26 cellular contexts compared by ENCODE assay signal in genomic region chr18:59795882-59796281, GRCh38.
DNase-seq lines count a peak whose midpoint lies in the region; ATAC-seq and TF ChIP-seq lines count a peak whose summit lies in the region.
"Had no signal": no experiment of that assay in that cellular context is flagged by ENCODE, and none has a peak within 500 bp of the region (broad histone marks: within the 10 kb centered on the region; RNA-seq: fewer than 3 reads in every experiment).

No MANE protein-coding gene starts in this region.

- no peak overlapping the region for H3K56ac ChIP-seq in IMR-90 (ENCODE audit: extremely low read depth, insufficient read depth, low read length)

- TF ChIP-seq POLR2A in IMR-90 (IDR thresholded peaks at IDR 0.05; ENCODE audit: low read depth, low read length) (no peak), testis (IDR thresholded peaks at IDR 0.05) (no peak)

- CTCF ChIA-PET in IMR-90 (lab: Yijun Ruan, JAX), result no interaction called here

- POLR2A ChIA-PET in IMR-90 (lab: Charles Lee; ENCODE audit: unreplicated experiment), result no interaction called here

- no peaks in the 10 kb centered on the region; the same call in 1 of the 2 replicates for H3K9me1 ChIP-seq in IMR-90 (ENCODE audit: insufficient read depth, low read length)

- in situ Hi-C loops in IMR-90 (cut with MboI; ENCODE audit: low sequenced_read_pairs), result no loop called here

- H3K23ac ChIP-seq in IMR-90 (ENCODE audit: low read depth, low read length) (no peak overlapping the region), mesenchymal stem cell (ENCODE audit: low read length in 2 of 2) (no peak overlapping the region)

- no peak overlapping the region for H2BK5ac ChIP-seq in IMR-90 (ENCODE audit: low read depth, low read length, poor library complexity, severe bottlenecking)
- no peak overlapping the region for H2BK5ac ChIP-seq in mesenchymal stem cell (ENCODE audit: low read depth, low read length, poor library complexity, severe bottlenecking)

- peak overlapping the region; percentile 37 for H2AFZ ChIP-seq in IMR-90 (replicated peaks; ENCODE audit: low read length, poor library complexity)
- no peak overlapping the region for H2AFZ ChIP-seq in mesenchymal stem cell (ENCODE audit: low read depth, low read length)

- H3K36me3 ChIP-seq in IMR-90 (ENCODE audit: control insufficient read depth, insufficient read depth, low read length) (no peaks in the 10 kb centered on the region), mesenchymal stem cell (ENCODE audit: control insufficient read depth in 1 of 2, insufficient read depth in 2 of 2, low read depth in 1 of 2, low read length in 2 of 2) (no peaks in the 10 kb centered on the region), testis (ENCODE audit: low read depth, missing control alignments) (no peaks in the 10 kb centered on the region)
- H3K36me3 ChIP-seq: BLaER1 treated with 17β-estradiol and CSF1 and Interleukin-3, amounts not matched to agents 10 nM and 100 nM had no signal

- H3K4me3 Mint-ChIP-seq in activated CD4-positive, alpha-beta T cell treated with anti-CD3 and anti-CD28 coated beads, Interleukin-2, amount 10 ng/mL, durations not matched to agents 24 days and 14 days, result no peak overlapping the region
- H3K4me3 Mint-ChIP-seq: B cell; CD4-positive, alpha-beta T cell; CD8-positive, alpha-beta T cell had no signal

- H4K91ac ChIP-seq in IMR-90 (ENCODE audit: insufficient read depth, low read depth, low read length) (no peak overlapping the region), mesenchymal stem cell (ENCODE audit: low read length) (no peak overlapping the region)

- intact Hi-C loops in activated CD4-positive, alpha-beta T cell treated with anti-CD3 and anti-CD28 coated beads, Interleukin-2, amount 10 ng/mL, durations not matched to agents 24 days and 14 days (cut with micrococcal nuclease), result no loop called here
- intact Hi-C loops in IMR-90 (cut with micrococcal nuclease) (no loop called here), testis (cut with DNase I; ENCODE audit: low total_unique reads) (no loop called here), posterior vena cava (cut with DNase I) (no loop called here)

- WGBS in IMR-90 (ENCODE audit: extremely low coverage in 2 of 2, insufficient read length in 1 of 2), 2 experiments, result no CpG with 5 or more reads among the region's 5 CpGs
- WGBS in mesenchymal stem cell, result 96% methylated on average over 4 of the region's 5 CpGs
- 64 to 65% methylated on average over 5 of the region's 5 CpGs for WGBS in testis, 2 donors

- no peak overlapping the region for H3K27ac ChIP-seq in IMR-90 (ENCODE audit: insufficient read depth, low read length)
- no peak overlapping the region for H3K27ac ChIP-seq in mesenchymal stem cell (ENCODE audit: low read length, poor library complexity, severe bottlenecking)
- no peak overlapping the region for H3K27ac ChIP-seq in testis
- H3K27ac ChIP-seq: 22Rv1; A549; BLaER1 treated with 17β-estradiol and CSF1 and Interleukin-3, amounts not matched to agents 10 nM and 100 nM; C4-2B had no signal

- H2BK15ac ChIP-seq in IMR-90 (ENCODE audit: low read depth, low read length), result no peak overlapping the region
- no peak overlapping the region for H2BK15ac ChIP-seq in mesenchymal stem cell (ENCODE audit: low read depth, poor library complexity, severe bottlenecking)

- no peaks in the 10 kb centered on the region for H3K9me3 Mint-ChIP-seq in activated CD4-positive, alpha-beta T cell treated with anti-CD3 and anti-CD28 coated beads, Interleukin-2, amount 10 ng/mL, durations not matched to agents 24 days and 14 days
- H3K9me3 Mint-ChIP-seq: CD4-positive, alpha-beta T cell; CD8-positive, alpha-beta T cell had no signal

- H3K4ac ChIP-seq in IMR-90 (ENCODE audit: low read depth, low read length) (no peak overlapping the region), mesenchymal stem cell (ENCODE audit: low read depth in 1 of 2, low read length in 2 of 2) (no peak overlapping the region)

- H3K4me1 ChIP-seq in IMR-90 (ENCODE audit: control insufficient read depth, insufficient read depth, low read length) (0 out of 2 replicates have a peak, but pooled peaks cover 1% of the 10 kb centered on the region), mesenchymal stem cell (ENCODE audit: control insufficient read depth, insufficient read depth, low read depth, low read length) (no peaks in the 10 kb centered on the region), testis (peaks cover 3% of the 10 kb centered on the region)
- H3K4me1 ChIP-seq: A549; BLaER1 treated with 17β-estradiol and CSF1 and Interleukin-3, amounts not matched to agents 10 nM and 100 nM; Caco-2 had no signal

- peak overlapping the region; percentile 29 for H3K27ac Mint-ChIP-seq in activated CD4-positive, alpha-beta T cell treated with anti-CD3 and anti-CD28 coated beads, Interleukin-2, amount 10 ng/mL, durations not matched to agents 24 days and 14 days
- H3K27ac Mint-ChIP-seq: B cell; CD4-positive, alpha-beta T cell; CD8-positive, alpha-beta T cell had no signal

- DNase-seq in activated CD4-positive, alpha-beta T cell treated with anti-CD3 and anti-CD28 coated beads, Interleukin-2, amount 10 ng/mL, durations not matched to agents 24 days and 14 days, result no peak
- DNase-seq in activated CD4-positive, alpha-beta T cell treated with anti-CD3 and anti-CD28 coated beads, Interleukin-2, amount 50 U/mL, for 1 hour, result no peak
- DNase-seq in IMR-90, result no peak
- DNase-seq in mesenchymal stem cell, result no peak
- peak; percentile 48 for DNase-seq in testis
- DNase-seq in UCSD-AML1 (lab: John Stamatoyannopoulos, UW; ENCODE audit: unreplicated experiment), result no peak
- DNase-seq in posterior vena cava (ENCODE audit: low spot score), result no peak
- DNase-seq: AML-193; Caco-2; Calu3; CD4-positive, alpha-beta T cell; CD8-positive, alpha-beta T cell; DMS 273 treated with DMSO at 0.1 percent for 48 hours; DMS153; DMS53; DMS79; DND-41; EL; GDM1 had no signal

- H4K5ac ChIP-seq in IMR-90 (ENCODE audit: low read depth, low read length), result no peak overlapping the region

- TF ChIP-seq CTCF in IMR-90 (conservative IDR thresholded peaks at IDR 0.05; ENCODE audit: low read depth, low read length), result no peak
- TF ChIP-seq CTCF in testis (IDR thresholded peaks at IDR 0.05), result no peak

- H3K4me3 ChIP-seq in IMR-90 (ENCODE audit: insufficient read depth, low read depth, low read length), result no peak overlapping the region
- no peak overlapping the region for H3K4me3 ChIP-seq in mesenchymal stem cell (ENCODE audit: insufficient read depth in 1 of 2, low read depth in 1 of 2, low read length in 2 of 2)
- H3K4me3 ChIP-seq in testis, result no peak overlapping the region
- H3K4me3 ChIP-seq: A549; BLaER1 treated with 17β-estradiol and CSF1 and Interleukin-3, amounts not matched to agents 10 nM and 100 nM; GM12878 had no signal

- peaks cover 5% of the 10 kb centered on the region for H3K27me3 Mint-ChIP-seq in activated CD4-positive, alpha-beta T cell treated with anti-CD3 and anti-CD28 coated beads, Interleukin-2, amount 10 ng/mL, durations not matched to agents 24 days and 14 days
- H3K27me3 Mint-ChIP-seq: B cell had no signal

- no peaks in the 10 kb centered on the region for H3K36me3 Mint-ChIP-seq in activated CD4-positive, alpha-beta T cell treated with anti-CD3 and anti-CD28 coated beads, Interleukin-2, amount 10 ng/mL, durations not matched to agents 24 days and 14 days (ENCODE audit: low read depth)
- H3K36me3 Mint-ChIP-seq: CD8-positive, alpha-beta T cell had no signal

- no peak overlapping the region for H2BK20ac ChIP-seq in IMR-90 (ENCODE audit: low read depth, low read length)

- H3K18ac ChIP-seq in IMR-90 (ENCODE audit: low read depth, low read length) (no peak overlapping the region), mesenchymal stem cell (ENCODE audit: low read depth in 1 of 2, low read length in 2 of 2) (no peak overlapping the region)

- no peak overlapping the region for H2AK9ac ChIP-seq in IMR-90 (replicated peaks; ENCODE audit: low read depth, low read length, poor library complexity)

- dilution Hi-C loops in IMR-90 (cut with HindIII; ENCODE audit: low sequenced_read_pairs, unreplicated experiment), result no loop called here

- H3K9ac ChIP-seq in IMR-90 (ENCODE audit: low read depth, low read length) (no peak overlapping the region), mesenchymal stem cell (ENCODE audit: low read length) (no peak overlapping the region)
- H3K9ac ChIP-seq: BLaER1 treated with 17β-estradiol and CSF1 and Interleukin-3, amounts not matched to agents 10 nM and 100 nM had no signal

- H2BK120ac ChIP-seq in IMR-90 (ENCODE audit: low read depth, low read length) (no peak overlapping the region), mesenchymal stem cell (ENCODE audit: low read depth, low read length) (no peak overlapping the region)

- H2BK12ac ChIP-seq in mesenchymal stem cell (ENCODE audit: low read length in 2 of 2), result no peak overlapping the region

- H3K4me2 ChIP-seq in IMR-90 (ENCODE audit: low read depth, low read length), result no peak overlapping the region
- no peak overlapping the region for H3K4me2 ChIP-seq in mesenchymal stem cell (ENCODE audit: low read length, poor library complexity, severe bottlenecking)
- H3K4me2 ChIP-seq: A549; BLaER1 treated with 17β-estradiol and CSF1 and Interleukin-3, amounts not matched to agents 10 nM and 100 nM had no signal

- no peak overlapping the region for H3K14ac ChIP-seq in IMR-90 (replicated peaks; ENCODE audit: low read depth, low read length)
- H3K14ac ChIP-seq in mesenchymal stem cell (ENCODE audit: low read length in 2 of 2), result no peak overlapping the region

- H4K8ac ChIP-seq in IMR-90 (ENCODE audit: low read depth in 2 of 2, low read length in 2 of 2) (no peak overlapping the region), mesenchymal stem cell (ENCODE audit: low read length) (peak overlapping the region; percentile 49)

- H3K27me3 ChIP-seq in IMR-90 (ENCODE audit: control insufficient read depth, insufficient read depth, low read length) (no peaks in the 10 kb centered on the region), mesenchymal stem cell (ENCODE audit: control insufficient read depth in 1 of 2, insufficient read depth in 1 of 2, low read length in 2 of 2) (no peaks in the 10 kb centered on the region), testis (no peaks in the 10 kb centered on the region)
- H3K27me3 ChIP-seq: BLaER1 treated with 17β-estradiol and CSF1 and Interleukin-3, amounts not matched to agents 10 nM and 100 nM had no signal

- no peak for TF ChIP-seq RAD21 in IMR-90 (IDR thresholded peaks at IDR 0.05; ENCODE audit: low read length)

- BruUV-seq in IMR-90 (replicated peaks; lab: Mats Ljungman, UMichigan), result no TSS peak

- H3K79me1 ChIP-seq in IMR-90 (ENCODE audit: low read depth in 1 of 2, low read length in 2 of 2) (no peaks in the 10 kb centered on the region), mesenchymal stem cell (replicated peaks; ENCODE audit: low read length, poor library complexity, severe bottlenecking) (no peaks in the 10 kb centered on the region)

- no peaks in the 10 kb centered on the region for H3K4me1 Mint-ChIP-seq in activated CD4-positive, alpha-beta T cell treated with anti-CD3 and anti-CD28 coated beads, Interleukin-2, amount 10 ng/mL, durations not matched to agents 24 days and 14 days
- H3K4me1 Mint-ChIP-seq: B cell had no signal

- H2AK5ac ChIP-seq in IMR-90 (ENCODE audit: low read depth, low read length) (no peak overlapping the region; the same call in 1 of the 2 replicates), mesenchymal stem cell (ENCODE audit: low read length, severe bottlenecking) (no peak overlapping the region)

- no peaks in the 10 kb centered on the region for H4K20me1 ChIP-seq in IMR-90 (ENCODE audit: insufficient read depth, low read length)
- H4K20me1 ChIP-seq: BLaER1 treated with 17β-estradiol and CSF1 and Interleukin-3, amounts not matched to agents 10 nM and 100 nM had no signal

- ATAC-seq in IMR-90 (ENCODE audit: low read depth) (no peak), HG03565 (IDR thresholded peaks at IDR 0.05; ENCODE audit: unreplicated experiment) (no peak)
- ATAC-seq: A549; CD8-positive, alpha-beta T cell; GM12878 had no signal

- H3K9me3 ChIP-seq in IMR-90 (ENCODE audit: control insufficient read depth, insufficient read depth, low read length) (no peaks in the 10 kb centered on the region), mesenchymal stem cell (ENCODE audit: control insufficient read depth, low read length) (no peaks in the 10 kb centered on the region), testis (no peaks in the 10 kb centered on the region)
- H3K9me3 ChIP-seq: A549; BLaER1 treated with 17β-estradiol and CSF1 and Interleukin-3, amounts not matched to agents 10 nM and 100 nM; Caco-2 had no signal
